In the genomic region with DNA sequence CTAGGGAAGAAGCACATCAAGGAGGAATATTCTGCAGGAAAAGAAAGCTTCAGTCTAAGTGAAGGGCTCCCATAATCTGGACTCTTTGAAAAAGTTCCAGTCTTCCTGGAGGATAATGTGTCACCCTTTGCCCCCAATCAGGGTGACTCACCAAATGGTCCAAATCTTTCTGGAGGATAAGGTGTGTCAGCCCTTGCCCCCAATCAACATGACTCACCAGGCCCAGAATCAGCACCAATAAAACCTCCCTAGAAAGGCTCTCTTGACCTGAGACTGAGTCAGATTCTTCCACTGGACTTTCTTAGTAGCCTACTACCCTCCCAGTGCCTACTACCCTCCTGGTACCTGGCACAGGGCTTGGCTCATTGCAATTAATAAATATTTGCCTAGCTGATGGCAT, we compare ENCODE assay signal across 15 cellular contexts. TPM values are rescaled to one million over a fixed set of nuclear protein-coding genes. Genes with fewer than 3 reads are reported as not detected.
DNase-seq lines count a peak whose midpoint lies in the region; ATAC-seq and TF ChIP-seq lines count a peak whose summit lies in the region.
"Had no signal": no experiment of that assay in that cellular context is flagged by ENCODE, and none has a peak within 500 bp of the region (broad histone marks: within the 10 kb centered on the region; RNA-seq: fewer than 3 reads in every experiment).

No MANE protein-coding gene starts in this region.

- H3K9me3 Mint-ChIP-seq in endodermal cell, result no peaks in the 10 kb centered on the region
- H3K9me3 Mint-ChIP-seq: naive B cell had no signal

- H3K27me3 Mint-ChIP-seq in endodermal cell (ENCODE audit: insufficient read depth), result peaks cover 77% of the 10 kb centered on the region
- H3K27me3 Mint-ChIP-seq: B cell had no signal

- H3K27ac ChIP-seq in endodermal cell (ENCODE audit: low read depth, low read length), result no peak overlapping the region
- H3K27ac ChIP-seq: adrenal gland had no signal

- no peak overlapping the region for H3K27ac Mint-ChIP-seq in endodermal cell
- H3K27ac Mint-ChIP-seq: B cell, naive B cell had no signal

- H3K9me3 ChIP-seq in endodermal cell (ENCODE audit: control insufficient read depth, low read length), result no peaks in the 10 kb centered on the region
- H3K9me3 ChIP-seq: adrenal gland had no signal

- H3K9ac ChIP-seq in endodermal cell (ENCODE audit: extremely low read depth, low read length, poor library complexity, severe bottlenecking), result no peak overlapping the region

- no peak overlapping the region for H3K4me3 Mint-ChIP-seq in endodermal cell
- H3K4me3 Mint-ChIP-seq: B cell, naive B cell had no signal

- H3K4me1 ChIP-seq in endodermal cell (ENCODE audit: control insufficient read depth, insufficient read depth, low read length), result peaks cover 8% of the 10 kb centered on the region
- H3K4me1 ChIP-seq: adrenal gland had no signal

- TF ChIP-seq CTCF in endodermal cell (conservative IDR thresholded peaks at IDR 0.05), result no peak

- no peak overlapping the region for H3K4me3 ChIP-seq in endodermal cell (ENCODE audit: low read length)
- H3K4me3 ChIP-seq: adrenal gland had no signal

- H3K36me3 Mint-ChIP-seq in endodermal cell (ENCODE audit: low read depth), result no peaks in the 10 kb centered on the region
- H3K36me3 Mint-ChIP-seq: naive B cell had no signal

- H3K27me3 ChIP-seq in endodermal cell (ENCODE audit: control insufficient read depth, insufficient read depth, low read length, poor library complexity, severe bottlenecking), result peaks cover 64% of the 10 kb centered on the region
- H3K27me3 ChIP-seq: adrenal gland had no signal

- H3K36me3 ChIP-seq in endodermal cell (ENCODE audit: control insufficient read depth, insufficient read depth, low read length), result no peaks in the 10 kb centered on the region
- H3K36me3 ChIP-seq: adrenal gland had no signal

- H3K4me1 Mint-ChIP-seq in endodermal cell, result peaks cover 23% of the 10 kb centered on the region

- DNase-seq in AG08395 (ENCODE audit: low spot score) (peak; percentile 20), HS-27A (ENCODE audit: low read depth) (peak; percentile 42), astrocyte of the hippocampus (ENCODE audit: low read depth, low spot score) (peak; percentile 31), kidney tubule cell (ENCODE audit: low spot score) (peak; percentile 94), endodermal cell (no peak)
- DNase-seq in stimulated activated CD4-positive, alpha-beta T cell treated with anti-CD3 and anti-CD28 coated beads, Interleukin-15, amount 100 ng/mL, for 24 hours, result no peak
- DNase-seq: activated CD8-positive, alpha-beta memory T cell treated with anti-CD3 and anti-CD28 coated beads, Interleukin-2, amount 50 U/mL, for 48 hours; naive B cell; NCI-H1105; NCI-H446; SHP77 had no signal

- ATAC-seq in HG02973 (IDR thresholded peaks at IDR 0.05; ENCODE audit: unreplicated experiment), result no peak
- no peak for ATAC-seq in HG02884 (IDR thresholded peaks at IDR 0.05; ENCODE audit: unreplicated experiment)

RNA-seq across cellular contexts. Expression of gene ARL14, which starts 9.5 kb away (rescaled TPM):
- total RNA-seq in endodermal cell, result not detected
- polyA plus RNA-seq in endodermal cell (2013, experiment 1 of 2), result not detected
- polyA plus RNA-seq in endodermal cell (2013, experiment 2 of 2), result not detected

Comparison
In these comparisons a context has a peak if more than half of its experiments do, and no peak if none do; other contexts are left out.
1. DNase-seq: peak in AG08395 (single experiment), HS-27A (single experiment), astrocyte of the hippocampus (single experiment) and kidney tubule cell (single experiment); none in stimulated activated CD4-positive, alpha-beta T cell treated with anti-CD3 and anti-CD28 coated beads, Interleukin-15, amount 100 ng/mL, for 24 hours (single experiment) and endodermal cell (single experiment).